10 cellular contexts compared by ENCODE assay signal in genomic region chr12:116735951-116736599, GRCh38. TPM values are rescaled to one million over a fixed set of nuclear protein-coding genes. Genes with fewer than 3 reads are reported as not detected.
A peak's percentile ranks its signal among the peaks of the same experiment; 100 is the strongest.
DNase-seq lines count a peak whose midpoint lies in the region; ATAC-seq, FAIRE-seq and TF ChIP-seq lines count a peak whose summit lies in the region.
"Had no signal": no experiment of that assay in that cellular context is flagged by ENCODE, and none has a peak within 500 bp of the region (broad histone marks: within the 10 kb centered on the region; RNA-seq: fewer than 3 reads in every experiment).

No MANE protein-coding gene starts in this region.

- WGBS in suprapubic skin = 69% methylated on average over 9 of the region's 9 CpGs

- H3K9ac ChIP-seq in keratinocyte (ENCODE audit: control insufficient read depth, extremely low read depth, insufficient read depth, low read length) = no peak overlapping the region

- peak overlapping the region; percentile 96 for H3K4me3 Mint-ChIP-seq in activated T-cell treated with anti-CD3 and anti-CD28 coated beads, Interleukin-2, amount 50 U/mL, for 4 hours
- peak overlapping the region; percentile 91 for H3K4me3 Mint-ChIP-seq in activated B cell treated with CpG ODN at 0.5 μM for 24 hours

- no peaks in the 10 kb centered on the region for H3K9me3 ChIP-seq in keratinocyte (ENCODE audit: control insufficient read depth, low read depth, low read length)
- no peaks in the 10 kb centered on the region for H3K9me3 ChIP-seq in suprapubic skin

- H3K27ac Mint-ChIP-seq in activated B cell treated with CpG ODN at 0.5 μM for 24 hours = no peak overlapping the region

- POLR2A ChIA-PET in activated B cell treated with CpG ODN at 0.5 μM for 24 hours (lab: Charles Lee) = no interaction called here

- H3K9me3 Mint-ChIP-seq in activated T-cell treated with anti-CD3 and anti-CD28 coated beads, Interleukin-2, amount 50 U/mL, for 4 hours = no peaks in the 10 kb centered on the region
- H3K9me3 Mint-ChIP-seq in activated B cell treated with CpG ODN at 0.5 μM for 24 hours = no peaks in the 10 kb centered on the region

- no peaks in the 10 kb centered on the region for H4K20me1 ChIP-seq in keratinocyte (ENCODE audit: control insufficient read depth, extremely low read depth, insufficient read depth, low read length)

- no peak for DNase-seq in activated T-cell treated with anti-CD3 and anti-CD28 coated beads, Interleukin-2, amount 50 U/mL, for 4 hours
- no peak for DNase-seq in activated T-cell treated with anti-CD3 and anti-CD28 coated beads, Interleukin-2, amount 50 U/mL, for 48 hours
- DNase-seq in activated B cell treated with CpG ODN at 0.5 μM for 24 hours (no peak), keratinocyte (ENCODE audit: low read depth, low spot score) (no peak), suprapubic skin (ENCODE audit: low spot score in 2 of 2) (peak in 1 of 2 donors; percentile 49), NCI-H2081 treated with DMSO at 0.1 percent for 48 hours (lab: John Stamatoyannopoulos, UW) (no peak), NCI-H226 (no peak), NOMO-1 treated with dmso at 0.1 percent for 144 hours (lab: John Stamatoyannopoulos, UW; ENCODE audit: unreplicated experiment) (no peak)
- DNase-seq: activated CD8-positive, alpha-beta memory T cell treated with anti-CD3 and anti-CD28 coated beads, Interleukin-2, amount 50 U/mL, for 4 hours; DMS79 had no signal

- peak overlapping the region; percentile 92 for H3K4me2 ChIP-seq in keratinocyte (ENCODE audit: control insufficient read depth, extremely low read depth, insufficient read depth, low read depth, low read length)

- TF ChIP-seq POLR2A in suprapubic skin (IDR thresholded peaks at IDR 0.05) = no peak

- dilution Hi-C loops in keratinocyte (cut with MboI; ENCODE audit: extremely low pct_ligation_motif_present, low sequenced_read_pairs) = no loop called here

- no peaks in the 10 kb centered on the region for H3K27me3 Mint-ChIP-seq in activated T-cell treated with anti-CD3 and anti-CD28 coated beads, Interleukin-2, amount 50 U/mL, for 4 hours (ENCODE audit: low read depth)
- no peaks in the 10 kb centered on the region for H3K27me3 Mint-ChIP-seq in activated B cell treated with CpG ODN at 0.5 μM for 24 hours

- no peak for ATAC-seq in activated T-cell treated with anti-CD3 and anti-CD28 coated beads, Interleukin-2, amount 50 U/mL, for 4 hours
- no peak for ATAC-seq in activated B cell treated with CpG ODN at 0.5 μM for 24 hours (ENCODE audit: low read depth)

- H3K4me3 ChIP-seq in keratinocyte (ENCODE audit: control insufficient read depth in 2 of 3, extremely low read depth in 1 of 3, insufficient read depth in 2 of 3, low read depth in 1 of 3, low read length in 3 of 3) (peak overlapping the region in 2 of 3 experiments; percentile 76 to 77), suprapubic skin (peak overlapping the region; percentile 96)

- H2AFZ ChIP-seq in keratinocyte (ENCODE audit: control insufficient read depth, low read length) = no peak overlapping the region

- TF ChIP-seq CTCF in activated B cell treated with CpG ODN at 0.5 μM for 24 hours (IDR thresholded peaks at IDR 0.05) (no peak), keratinocyte (optimal IDR thresholded peaks at IDR 0.05 in 1 of 3, IDR thresholded peaks at IDR 0.05 in 1 of 3, conservative IDR thresholded peaks at IDR 0.05 in 1 of 3; ENCODE audit: extremely low read depth in 1 of 3, insufficient read depth in 2 of 3, low read length in 3 of 3) (no peak), suprapubic skin (IDR thresholded peaks at IDR 0.05) (no peak)

- FAIRE-seq in keratinocyte (lab: Jason Lieb, UNC) = no peak

- H3K4me1 ChIP-seq in keratinocyte (ENCODE audit: control insufficient read depth, extremely low read depth, insufficient read depth, low read length) = peaks cover 9% of the 10 kb centered on the region
- peaks cover 20% of the 10 kb centered on the region for H3K4me1 ChIP-seq in suprapubic skin

- H3K27me3 ChIP-seq in keratinocyte (ENCODE audit: control insufficient read depth, extremely low read depth, insufficient read depth, low read length) = no peaks in the 10 kb centered on the region
- no peaks in the 10 kb centered on the region for H3K27me3 ChIP-seq in suprapubic skin

- peaks cover 0 to 7% of the 10 kb centered on the region in 2 experiments for H3K36me3 ChIP-seq in keratinocyte (ENCODE audit: control insufficient read depth in 2 of 2, extremely low read depth in 1 of 2, insufficient read depth in 2 of 2, low read length in 2 of 2)
- H3K36me3 ChIP-seq in suprapubic skin = peaks cover 18% of the 10 kb centered on the region

- H3K9me1 ChIP-seq in keratinocyte (ENCODE audit: control insufficient read depth, extremely low read depth, insufficient read depth, low read length) = peaks cover 2% of the 10 kb centered on the region

- H3K27ac ChIP-seq in keratinocyte (ENCODE audit: control insufficient read depth, insufficient read depth, low read length) (no peak overlapping the region), suprapubic skin (no peak overlapping the region)

- no peak for TF ChIP-seq EP300 in suprapubic skin (IDR thresholded peaks at IDR 0.05)

- intact Hi-C loops in activated B cell treated with CpG ODN at 0.5 μM for 24 hours (cut with micrococcal nuclease) = loop anchor here (2.0 to 5.0 kb wide), 3 partner anchors 66 to 451 kb away; no protein-coding TSS in a partner anchor

- peaks cover 35% of the 10 kb centered on the region for H3K4me1 Mint-ChIP-seq in activated T-cell treated with anti-CD3 and anti-CD28 coated beads, Interleukin-2, amount 50 U/mL, for 4 hours (ENCODE audit: low read depth)
- H3K4me1 Mint-ChIP-seq in activated B cell treated with CpG ODN at 0.5 μM for 24 hours = peaks cover 35% of the 10 kb centered on the region

- H3K36me3 Mint-ChIP-seq in activated T-cell treated with anti-CD3 and anti-CD28 coated beads, Interleukin-2, amount 50 U/mL, for 4 hours (ENCODE audit: insufficient read depth) = peaks cover 15% of the 10 kb centered on the region
- peaks cover 38% of the 10 kb centered on the region for H3K36me3 Mint-ChIP-seq in activated B cell treated with CpG ODN at 0.5 μM for 24 hours (ENCODE audit: low read depth)

- CTCF ChIA-PET in activated B cell treated with CpG ODN at 0.5 μM for 24 hours (lab: Charles Lee) = no interaction called here

- peaks cover 32% of the 10 kb centered on the region for H3K79me2 ChIP-seq in keratinocyte (ENCODE audit: control insufficient read depth, insufficient read depth, low read length)

RNA-seq across cellular contexts. Expression of gene SPRING1, which starts 1.8 kb away (rescaled TPM):
- 10 to 100 TPM; 44.0 to 45.0 (median 44.3) TPM for total RNA-seq in activated T-cell treated with anti-CD3 and anti-CD28 coated beads, Interleukin-2, amount 50 U/mL, for 4 hours
- total RNA-seq in activated B cell treated with CpG ODN at 0.5 μM for 24 hours (31.6 and 36.4 TPM in 2 replicates), suprapubic skin (10 to 100 TPM; 19.9 to 31.4 (median 27.5) TPM)
- 15.8 to 17.1 TPM (median 16.8 TPM) in 3 replicates for polyA plus RNA-seq in keratinocyte
- polyA plus RNA-seq in keratinocyte (2011; ENCODE audit: low read depth) = 10.0 TPM
- polyA plus RNA-seq in keratinocyte (2011; cell fraction: cytosol; rRNA removed) = 18.7 and 18.9 TPM in 2 replicates
- 10.0 and 10.6 TPM in 2 replicates for polyA plus RNA-seq in keratinocyte (2011; cell fraction: nucleus; rRNA removed)
- polyA plus RNA-seq in keratinocyte (2012; ENCODE audit: low replicate concordance) = 12.8 and 21.5 TPM in 2 replicates
- polyA minus RNA-seq in keratinocyte = 21.2 to 22.4 TPM (median 22.2 TPM) in 3 replicates
- 26.9 TPM for polyA minus RNA-seq in keratinocyte (2011; cell fraction: cytosol; rRNA and poly(A)+ RNA removed)
- polyA minus RNA-seq in keratinocyte (2011; cell fraction: nucleus; rRNA and poly(A)+ RNA removed) = 10.7 and 12.4 TPM in 2 replicates

RNA-seq across cellular contexts. Expression of gene RNFT2, which starts 2.0 kb away (rescaled TPM):
- 10 to 100 TPM in 1 of 3 donors, 1 to 10 TPM in 2; 7.4 to 10.5 (median 8.3) TPM for total RNA-seq in activated T-cell treated with anti-CD3 and anti-CD28 coated beads, Interleukin-2, amount 50 U/mL, for 4 hours
- total RNA-seq in activated B cell treated with CpG ODN at 0.5 μM for 24 hours (7.5 and 8.7 TPM in 2 replicates), suprapubic skin (1 to 10 TPM in 1 of 4 donors, under 1 TPM in 3; 0.40 to 1.4 (median 0.69) TPM)
- polyA plus RNA-seq in keratinocyte = 0.61 to 0.96 TPM (median 0.95 TPM) in 3 replicates
- polyA plus RNA-seq in keratinocyte (2011; ENCODE audit: low read depth) = 0.15 TPM
- polyA plus RNA-seq in keratinocyte (2011; cell fraction: cytosol; rRNA removed) = 0.64 and 0.87 TPM in 2 replicates
- 1.2 and 1.3 TPM in 2 replicates for polyA plus RNA-seq in keratinocyte (2011; cell fraction: nucleus; rRNA removed)
- 0.20 and 0.83 TPM in 2 replicates for polyA plus RNA-seq in keratinocyte (2012; ENCODE audit: low replicate concordance)
- polyA minus RNA-seq in keratinocyte = 1.2 to 2.6 TPM (median 1.5 TPM) in 3 replicates
- 1.2 TPM for polyA minus RNA-seq in keratinocyte (2011; cell fraction: cytosol; rRNA and poly(A)+ RNA removed)
- polyA minus RNA-seq in keratinocyte (2011; cell fraction: nucleus; rRNA and poly(A)+ RNA removed) = 1.8 and 2.0 TPM in 2 replicates
